Comparison of ENCODE assay signal across 1 cellular context in genomic region chr16:50806099-50807062, GRCh38.
TF ChIP-seq lines count a peak whose summit lies in the region.

No MANE protein-coding gene starts in this region.

TF ChIP-seq in HepG2, 621 proteins besides CTCF, POLR2A, EP300 and RAD21 (continued from another document and continues in another):
- TF ChIP-seq ZGPAT (CRISPR knock-in tag; IDR thresholded peaks at IDR 0.05) (peak; percentile 62), SP5 (CRISPR knock-in tag; IDR thresholded peaks at IDR 0.05; ENCODE audit: borderline replicate concordance, low read depth) (peak; percentile 4; the same call in 1 of the 2 replicates), LBX2 (CRISPR knock-in tag; IDR thresholded peaks at IDR 0.05; ENCODE audit: borderline replicate concordance) (no peak), WIZ (CRISPR knock-in tag; IDR thresholded peaks at IDR 0.05) (no peak; the same call in 1 of the 2 replicates), POGZ (CRISPR knock-in tag; IDR thresholded peaks at IDR 0.05) (peak; percentile 56), SAP130 (CRISPR knock-in tag; IDR thresholded peaks at IDR 0.05; ENCODE audit: low read depth) (peak; percentile 47), RBM22 (optimal IDR thresholded peaks at IDR 0.05; ENCODE audit: low read length) (no peak), TOPORS (CRISPR knock-in tag; IDR thresholded peaks at IDR 0.05) (peak; percentile 57; the same call in 1 of the 2 replicates), ZNF501 (CRISPR knock-in tag; IDR thresholded peaks at IDR 0.05) (peak; percentile 92), RCOR2 (CRISPR knock-in tag; IDR thresholded peaks at IDR 0.05) (no peak), ZNF629 (CRISPR knock-in tag; conservative IDR thresholded peaks at IDR 0.05) (0 out of 2 replicates have a peak, but pooled peaks have one; percentile 26), ARID4A (CRISPR knock-in tag; IDR thresholded peaks at IDR 0.05; ENCODE audit: borderline replicate concordance) (peak; percentile 57; the same call in 1 of the 2 replicates), ZNF142 (CRISPR knock-in tag; IDR thresholded peaks at IDR 0.05) (peak; percentile 51; the same call in 1 of the 2 replicates), KDM5A (IDR thresholded peaks at IDR 0.05; ENCODE audit: borderline replicate concordance, low read length) (peak; percentile 56; the same call in 1 of the 2 replicates), TFDP2 (CRISPR knock-in tag; IDR thresholded peaks at IDR 0.05) (no peak), PAWR (CRISPR knock-in tag; IDR thresholded peaks at IDR 0.05; ENCODE audit: borderline replicate concordance) (no peak), ISL2 (CRISPR knock-in tag; IDR thresholded peaks at IDR 0.05) (0 out of 2 replicates have a peak, but pooled peaks have one; percentile 45), FOXO4 (CRISPR knock-in tag; conservative IDR thresholded peaks at IDR 0.05) (0 out of 2 replicates have a peak, but pooled peaks have one; percentile 7), RXRB (CRISPR knock-in tag; IDR thresholded peaks at IDR 0.05; ENCODE audit: borderline replicate concordance) (peak; percentile 24; the same call in 1 of the 2 replicates), NCOA1 (CRISPR knock-in tag; IDR thresholded peaks at IDR 0.05) (peak; percentile 82; the same call in 1 of the 2 replicates), ZSCAN31 (CRISPR knock-in tag; IDR thresholded peaks at IDR 0.05; ENCODE audit: low read depth) (no peak), ZNF333 (CRISPR knock-in tag; IDR thresholded peaks at IDR 0.05; ENCODE audit: borderline replicate concordance) (peak; percentile 50; the same call in 1 of the 2 replicates), ZZZ3 (CRISPR knock-in tag; IDR thresholded peaks at IDR 0.05; ENCODE audit: borderline replicate concordance) (0 out of 2 replicates have a peak, but pooled peaks have one; percentile 78), ZFP91 (CRISPR knock-in tag; IDR thresholded peaks at IDR 0.05; ENCODE audit: borderline replicate concordance) (peak; percentile 81; the same call in 1 of the 2 replicates), ZNF800 (CRISPR knock-in tag; IDR thresholded peaks at IDR 0.05) (peak; percentile 62; the same call in 1 of the 2 replicates), NR1H2 (CRISPR knock-in tag; IDR thresholded peaks at IDR 0.05; ENCODE audit: borderline replicate concordance, low read depth) (no peak), ZNF841 (CRISPR knock-in tag; IDR thresholded peaks at IDR 0.05; ENCODE audit: borderline replicate concordance) (no peak), ZNF768 (CRISPR knock-in tag; IDR thresholded peaks at IDR 0.05) (no peak)
